ENCODE assay signal across 1 cellular context in genomic region chr17:41907633-41908539, GRCh38.
TF ChIP-seq lines count a peak whose summit lies in the region.

No MANE protein-coding gene starts in this region.

TF ChIP-seq in HepG2, 621 proteins besides CTCF, POLR2A, EP300 and RAD21 (continued from another document and continues in another):
- TF ChIP-seq ZNF609 (CRISPR knock-in tag; IDR thresholded peaks at IDR 0.05; ENCODE audit: borderline replicate concordance) (peak; percentile 77; the same call in 1 of the 2 replicates), BHLHE40 (IDR thresholded peaks at IDR 0.05; ENCODE audit: low read length) (no peak), ZNF317 (CRISPR knock-in tag; IDR thresholded peaks at IDR 0.05) (peak; percentile 54; the same call in 1 of the 2 replicates), NFIC (IDR thresholded peaks at IDR 0.05; ENCODE audit: low read length) (no peak), POLR2AphosphoS5 (IDR thresholded peaks at IDR 0.05; ENCODE audit: low read depth, low read length) (peak; percentile 53; the same call in 1 of the 2 replicates), ZNF713 (CRISPR knock-in tag; IDR thresholded peaks at IDR 0.05) (no peak), MTERF4 (CRISPR knock-in tag; IDR thresholded peaks at IDR 0.05) (no peak), ZBTB43 (CRISPR knock-in tag; conservative IDR thresholded peaks at IDR 0.05) (peak; percentile 88; the same call in 1 of the 2 replicates), SUZ12 (IDR thresholded peaks at IDR 0.05; ENCODE audit: low read depth, low read length) (no peak), ZNF549 (CRISPR knock-in tag; IDR thresholded peaks at IDR 0.05) (no peak), U2AF1 (optimal IDR thresholded peaks at IDR 0.05; ENCODE audit: low read depth, low read length) (no peak), ZBTB34 (CRISPR knock-in tag; IDR thresholded peaks at IDR 0.05) (no peak), ZNF101 (CRISPR knock-in tag; IDR thresholded peaks at IDR 0.05; ENCODE audit: borderline replicate concordance, low read depth) (no peak), ATRX (CRISPR knock-in tag; IDR thresholded peaks at IDR 0.05; ENCODE audit: borderline replicate concordance) (no peak), RCOR2 (CRISPR knock-in tag; IDR thresholded peaks at IDR 0.05) (peak; percentile 99), IRF9 (CRISPR knock-in tag; IDR thresholded peaks at IDR 0.05; ENCODE audit: borderline replicate concordance) (0 out of 2 replicates have a peak, but pooled peaks have one; percentile 14), TFE3 (CRISPR knock-in tag; IDR thresholded peaks at IDR 0.05) (peak; percentile 28; the same call in 1 of the 2 replicates), PBX2 (CRISPR knock-in tag; IDR thresholded peaks at IDR 0.05) (no peak), ZNF777 (CRISPR knock-in tag; IDR thresholded peaks at IDR 0.05) (no peak), ZNF720 (CRISPR knock-in tag; IDR thresholded peaks at IDR 0.05) (no peak), ZNF337 (CRISPR knock-in tag; IDR thresholded peaks at IDR 0.05; ENCODE audit: borderline replicate concordance, low read depth) (no peak), HOXA9 (CRISPR knock-in tag; IDR thresholded peaks at IDR 0.05; ENCODE audit: borderline replicate concordance) (no peak), SMC3 (IDR thresholded peaks at IDR 0.05; ENCODE audit: low read length) (peak; percentile 37; the same call in 1 of the 2 replicates), SIX4 (CRISPR knock-in tag; IDR thresholded peaks at IDR 0.05) (peak; percentile 41; the same call in 1 of the 2 replicates), FOXK1 (CRISPR knock-in tag; IDR thresholded peaks at IDR 0.05; ENCODE audit: borderline replicate concordance, low read depth) (peak; percentile 21; the same call in 1 of the 2 replicates), PITX1 (CRISPR knock-in tag; IDR thresholded peaks at IDR 0.05) (peak; percentile 84; the same call in 1 of the 2 replicates), ZC3H4 (CRISPR knock-in tag; IDR thresholded peaks at IDR 0.05; ENCODE audit: borderline replicate concordance) (no peak), POGZ (CRISPR knock-in tag; IDR thresholded peaks at IDR 0.05) (peak; percentile 77), ETV5 (CRISPR knock-in tag; IDR thresholded peaks at IDR 0.05; ENCODE audit: borderline replicate concordance) (peak; percentile 34; the same call in 1 of the 2 replicates), FLYWCH1 (CRISPR knock-in tag; IDR thresholded peaks at IDR 0.05) (no peak), MBD4 (IDR thresholded peaks at IDR 0.05; ENCODE audit: borderline replicate concordance, low read length) (no peak), FOXC1 (CRISPR knock-in tag; IDR thresholded peaks at IDR 0.05; ENCODE audit: borderline replicate concordance) (0 out of 2 replicates have a peak, but pooled peaks have one; percentile 69), ATF5 (CRISPR knock-in tag; IDR thresholded peaks at IDR 0.05; ENCODE audit: low read depth) (no peak), DZIP1 (CRISPR knock-in tag; IDR thresholded peaks at IDR 0.05) (no peak), TIGD3 (CRISPR knock-in tag; IDR thresholded peaks at IDR 0.05; ENCODE audit: borderline replicate concordance) (no peak), ZNF670 (CRISPR knock-in tag; IDR thresholded peaks at IDR 0.05; ENCODE audit: borderline replicate concordance) (no peak), ZNF766 (CRISPR knock-in tag; IDR thresholded peaks at IDR 0.05; ENCODE audit: borderline replicate concordance) (0 out of 2 replicates have a peak, but pooled peaks have one; percentile 77), SOX5 (CRISPR knock-in tag; IDR thresholded peaks at IDR 0.05; ENCODE audit: borderline replicate concordance) (peak; percentile 66), KLF9 (CRISPR knock-in tag; IDR thresholded peaks at IDR 0.05; ENCODE audit: low read depth) (no peak; the same call in 1 of the 2 replicates), NFRKB (IDR thresholded peaks at IDR 0.05) (no peak), GATAD2A (CRISPR knock-in tag; IDR thresholded peaks at IDR 0.05) (peak; percentile 96), IKZF1 (IDR thresholded peaks at IDR 0.05) (no peak), ZNF10 (CRISPR knock-in tag; IDR thresholded peaks at IDR 0.05; ENCODE audit: borderline replicate concordance, low read depth) (no peak), TAF1 (CRISPR knock-in tag; IDR thresholded peaks at IDR 0.05) (peak; percentile 59), ARID2 (CRISPR knock-in tag; IDR thresholded peaks at IDR 0.05; ENCODE audit: borderline replicate concordance) (peak; percentile 33; the same call in 1 of the 2 replicates), TEAD3 (CRISPR knock-in tag; optimal IDR thresholded peaks at IDR 0.05; ENCODE audit: borderline replicate concordance) (peak; percentile 96), NR2F2 (IDR thresholded peaks at IDR 0.05; ENCODE audit: borderline replicate concordance, low read depth) (peak; percentile 28; the same call in 1 of the 2 replicates), ZNF839 (CRISPR knock-in tag; IDR thresholded peaks at IDR 0.05; ENCODE audit: borderline replicate concordance) (no peak)
